In genomic region chrX:101507986-101508385, GRCh38 we compare ENCODE assay signal across 9 cellular contexts. TPM values are rescaled to one million over a fixed set of nuclear protein-coding genes. Genes with fewer than 3 reads are reported as not detected.
"Had no signal": no experiment of that assay in that cellular context is flagged by ENCODE, and none has a peak within 500 bp of the region (broad histone marks: within the 10 kb centered on the region; RNA-seq: fewer than 3 reads in every experiment).

No MANE protein-coding gene starts in this region.

- H3K4me1 Mint-ChIP-seq: IgD-negative memory B cell had no signal

- ATAC-seq: HCT116, HepG2 had no signal

- H3K9me3 ChIP-seq: HAP-1 had no signal

- DNase-seq: GM23248, GOT3, H7, HFFc6 had no signal

- H3K27ac Mint-ChIP-seq: HFFc6, IgD-negative memory B cell had no signal

- H2AFZ ChIP-seq: GM23248 had no signal

- H3K9me3 Mint-ChIP-seq: HFFc6 had no signal

- FAIRE-seq: HepG2 had no signal

- H3K4me1 ChIP-seq: HAP-1 had no signal

- H3K36me3 ChIP-seq: HAP-1 had no signal

- H3K4me3 Mint-ChIP-seq: HFFc6, IgD-negative memory B cell had no signal

- H3K9ac ChIP-seq: GM23248 had no signal

- H3K4me3 ChIP-seq: GM23248, HAP-1 had no signal

- H3K27me3 Mint-ChIP-seq: IgD-negative memory B cell had no signal

- H3K27ac ChIP-seq: GM23248, HL-60 had no signal

RNA-seq across cellular contexts. Expression of gene ARMCX4, which starts 22.7 kb away (rescaled TPM):
- total RNA-seq: HepG2 had no signal

RNA-seq across cellular contexts. Expression of gene ARMCX1, which starts 42.4 kb away (rescaled TPM):
- total RNA-seq: HepG2 had no signal
